Comparison of ENCODE assay signal across 19 cellular contexts in the genomic region with DNA sequence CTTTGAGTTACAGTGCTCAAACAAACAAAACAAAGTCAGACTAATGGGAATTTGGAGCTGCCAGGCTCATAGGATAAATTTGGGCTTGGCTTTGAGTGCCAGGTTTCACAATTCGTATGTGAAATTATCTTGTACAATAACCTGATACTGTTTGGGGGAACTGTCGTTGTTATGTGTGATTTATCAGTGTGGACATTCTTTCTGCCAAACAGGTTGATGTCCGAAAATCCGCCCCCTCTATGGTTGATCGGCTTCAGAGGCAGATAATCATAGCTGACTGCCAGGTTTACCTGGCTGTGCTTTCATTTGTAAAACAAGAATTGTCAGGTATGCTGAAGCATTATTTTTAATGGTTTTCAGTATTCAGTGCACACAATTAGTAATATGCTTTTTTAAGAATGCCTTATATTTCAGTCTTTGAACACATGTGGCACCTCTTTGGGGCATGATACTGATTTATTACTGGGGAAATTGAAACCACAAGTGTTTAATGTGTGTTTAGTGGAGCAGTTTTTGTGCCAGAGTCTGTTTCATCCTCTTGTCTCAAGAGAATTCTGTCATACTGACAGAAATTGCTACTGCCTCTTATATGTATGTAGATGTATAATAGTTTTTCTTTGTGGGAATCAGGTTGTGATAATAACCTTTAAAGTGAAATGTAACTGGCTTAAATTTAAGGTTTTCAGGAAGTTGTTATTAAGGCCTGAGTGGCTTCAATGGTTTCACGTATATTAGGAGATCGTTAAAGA.
DNase-seq lines count a peak whose midpoint lies in the region; ATAC-seq lines count a peak whose summit lies in the region.
"Had no signal": no experiment of that assay in that cellular context is flagged by ENCODE, and none has a peak within 500 bp of the region (broad histone marks: within the 10 kb centered on the region; RNA-seq: fewer than 3 reads in every experiment).

No MANE protein-coding gene starts in this region.

- ATAC-seq in GM21576 (IDR thresholded peaks at IDR 0.05; ENCODE audit: unreplicated experiment) (no peak), GM21786 (IDR thresholded peaks at IDR 0.05; ENCODE audit: unreplicated experiment) (no peak)
- ATAC-seq: activated CD4-positive, CD25-positive, alpha-beta regulatory T cell treated with anti-CD3 and anti-CD28 coated beads, Interleukin-2, amount 50 U/mL, for 24 hours had no signal

- DNase-seq in DMS153 treated with DMSO at 0.1 percent for 48 hours (lab: John Stamatoyannopoulos, UW; ENCODE audit: unreplicated experiment) (peak; percentile 15), DMS153 (lab: John Stamatoyannopoulos, UW) (no peak), GM04504 (ENCODE audit: low read depth) (peak; percentile 18), NCI-H69 (lab: John Stamatoyannopoulos, UW) (peak; percentile 95), left kidney (ENCODE audit: low read depth, low spot score) (peak; percentile 64), NCI-H345 treated with DMSO at 0.1 percent for 48 hours (lab: John Stamatoyannopoulos, UW; ENCODE audit: unreplicated experiment) (no peak)
- DNase-seq: foreskin fibroblast; hypothalamus; kidney glomerular epithelial cell; mesenchymal stem cell; naive thymus-derived CD8-positive, alpha-beta T cell; NK-92 treated with Interleukin-12 subunit alpha and Interleukin-12 subunit beta, amount 100 ng/mL, for 24 hours; pancreas; sigmoid colon; stimulated activated naive CD4-positive, alpha-beta T cell treated with Interleukin-2 at 50 U/mL for 16 hours; upper lobe of left lung had no signal

Comparison
In these comparisons a context has a peak if more than half of its experiments do, and no peak if none do; other contexts are left out.
1. DNase-seq: peak in DMS153 treated with DMSO at 0.1 percent for 48 hours (single experiment), GM04504 (single experiment), NCI-H69 (single experiment) and left kidney (single experiment); none in DMS153 (single experiment) and NCI-H345 treated with DMSO at 0.1 percent for 48 hours (single experiment).